ENCODE assay signal across 9 cellular contexts in genomic region chr7:38310601-38311057, GRCh38.
DNase-seq lines count a peak whose midpoint lies in the region; ATAC-seq, FAIRE-seq and TF ChIP-seq lines count a peak whose summit lies in the region.
"Had no signal": no experiment of that assay in that cellular context is flagged by ENCODE, and none has a peak within 500 bp of the region (broad histone marks: within the 10 kb centered on the region; RNA-seq: fewer than 3 reads in every experiment).

No MANE protein-coding gene starts in this region.

- BruUV-seq in MCF 10A (replicated peaks; lab: Mats Ljungman, UMichigan) (no TSS peak), mammary epithelial cell (replicated peaks; lab: Mats Ljungman, UMichigan) (no TSS peak)

- 92% methylated on average over 5 of the region's 5 CpGs for WGBS in mammary epithelial cell (ENCODE audit: low coverage, missing lambda C conversion rate)
- WGBS in adrenal gland, 4 donors, result 47 to 61% (median 55%) methylated on average over 5 of the region's 5 CpGs

- TF ChIP-seq POLR2A in adrenal gland (IDR thresholded peaks at IDR 0.05) (no peak), vagina (IDR thresholded peaks at IDR 0.05) (no peak)

- no peaks in the 10 kb centered on the region for H3K9me3 Mint-ChIP-seq in MCF 10A (ENCODE audit: unreplicated experiment)

- no peaks in the 10 kb centered on the region for H3K4me1 ChIP-seq in mammary epithelial cell (ENCODE audit: insufficient read depth, low read length)
- H3K4me1 ChIP-seq in adrenal gland (replicated peaks in 1 of 2), result peaks cover 0 to 4% of the 10 kb centered on the region in 2 donors
- H3K4me1 ChIP-seq in lower lobe of right lung, result peaks cover 14% of the 10 kb centered on the region
- H3K4me1 ChIP-seq in vagina, result peaks cover 29% of the 10 kb centered on the region

- H3K9me3 ChIP-seq in mammary epithelial cell (replicated peaks; ENCODE audit: insufficient read depth, low read length) (no peaks in the 10 kb centered on the region), adrenal gland (replicated peaks in 1 of 3) (no peaks in the 10 kb centered on the region), lower lobe of right lung (no peaks in the 10 kb centered on the region), vagina (no peaks in the 10 kb centered on the region)

- dilution Hi-C loops in mammary epithelial cell (cut with HindIII; ENCODE audit: low sequenced_read_pairs), result no loop called here

- no peaks in the 10 kb centered on the region for H3K79me2 ChIP-seq in mammary epithelial cell (ENCODE audit: insufficient read depth, low read length)

- H3K4me1 Mint-ChIP-seq in MCF 10A (ENCODE audit: insufficient read depth, unreplicated experiment), result no peaks in the 10 kb centered on the region

- H3K4me3 Mint-ChIP-seq in MCF 10A (ENCODE audit: unreplicated experiment), result no peak overlapping the region

- H3K27me3 ChIP-seq in mammary epithelial cell (ENCODE audit: insufficient read depth, low read length) (peaks cover 2% of the 10 kb centered on the region), adrenal gland (no peaks in the 10 kb centered on the region), lower lobe of right lung (ENCODE audit: low read depth) (no peaks in the 10 kb centered on the region), vagina (no peaks in the 10 kb centered on the region)

- DNase-seq in MCF 10A (ENCODE audit: unreplicated experiment), result peak; percentile 19
- no peak for DNase-seq in mammary epithelial cell
- peak; percentile 34 to 72 (median 55) for DNase-seq in adrenal gland
- peak; percentile 74 for DNase-seq in lower lobe of right lung
- DNase-seq in vagina (ENCODE audit: extremely low spot score in 2 of 2), result no peak
- DNase-seq in NAMALWA (ENCODE audit: low spot score), result no peak
- no peak for DNase-seq in NCI-H187 treated with DMSO at 0.1 percent for 48 hours (lab: John Stamatoyannopoulos, UW)
- no peak for DNase-seq in RCC 7860 (ENCODE audit: low spot score)
- DNase-seq: activated CD4-positive, alpha-beta T cell treated with anti-CD3 and anti-CD28 coated beads, Interleukin-2, amount 50 U/mL, for 4 hours had no signal

- POLR2A ChIA-PET in MCF 10A (lab: Yijun Ruan, JAX), result interaction anchor here (0.7 kb wide), 1 partner anchor 199 kb away, joined by 3 read pairs; no protein-coding TSS in a partner anchor

- H2AFZ ChIP-seq in mammary epithelial cell (ENCODE audit: low read depth, low read length), result no peak overlapping the region

- no peak for TF ChIP-seq CTCF in MCF 10A (IDR thresholded peaks at IDR 0.05; ENCODE audit: unreplicated experiment)
- no peak for TF ChIP-seq CTCF in mammary epithelial cell (conservative IDR thresholded peaks at IDR 0.05 in 1 of 2, IDR thresholded peaks at IDR 0.05 in 1 of 2; ENCODE audit: extremely low read depth in 1 of 2, insufficient read depth in 1 of 2, low read depth in 1 of 2, low read length in 2 of 2)
- no peak for TF ChIP-seq CTCF in adrenal gland (IDR thresholded peaks at IDR 0.05)
- no peak for TF ChIP-seq CTCF in lower lobe of right lung (IDR thresholded peaks at IDR 0.05)
- TF ChIP-seq CTCF in vagina (IDR thresholded peaks at IDR 0.05), result no peak

- intact Hi-C loops in MCF 10A (cut with micrococcal nuclease), result no loop called here
- intact Hi-C loops in mammary epithelial cell (cut with micrococcal nuclease), result no loop called here
- intact Hi-C loops in adrenal gland (cut with DNase I), result no loop called here
- intact Hi-C loops in lower lobe of right lung (cut with DNase I), result no loop called here
- intact Hi-C loops in vagina (cut with DNase I), result no loop called here

- H3K4me2 ChIP-seq in mammary epithelial cell (ENCODE audit: insufficient read depth, low read depth, low read length), result no peak overlapping the region

- H4K20me1 ChIP-seq in mammary epithelial cell (ENCODE audit: insufficient read depth, low read length), result no peaks in the 10 kb centered on the region

- peak; percentile 34 to 43 for ATAC-seq in lower lobe of right lung

- FAIRE-seq in RCC 7860 (lab: Jason Lieb, UNC), result no peak

- H3K27me3 Mint-ChIP-seq in MCF 10A (ENCODE audit: insufficient read depth, unreplicated experiment), result peaks cover 28% of the 10 kb centered on the region

- H3K36me3 ChIP-seq in mammary epithelial cell (ENCODE audit: insufficient read depth, low read length) (no peaks in the 10 kb centered on the region), adrenal gland (replicated peaks in 1 of 2) (no peaks in the 10 kb centered on the region), lower lobe of right lung (no peaks in the 10 kb centered on the region), vagina (no peaks in the 10 kb centered on the region)

- H3K36me3 Mint-ChIP-seq in MCF 10A (ENCODE audit: insufficient read depth, unreplicated experiment), result no peaks in the 10 kb centered on the region

- no peak overlapping the region for H3K27ac ChIP-seq in mammary epithelial cell (ENCODE audit: insufficient read depth, low read depth, low read length)
- H3K27ac ChIP-seq in adrenal gland, result no peak overlapping the region
- peak overlapping the region; percentile 72 for H3K27ac ChIP-seq in lower lobe of right lung
- peak overlapping the region; percentile 70 for H3K27ac ChIP-seq in vagina

- CTCF ChIA-PET in MCF 10A (lab: Yijun Ruan, JAX) (interaction anchor here (0.7 kb wide), 1 partner anchor 94 kb away, joined by 6 read pairs; no protein-coding TSS in a partner anchor), mammary epithelial cell (lab: Charles Lee; ENCODE audit: low non-redundant PET) (no interaction called here)

- in situ Hi-C loops in mammary epithelial cell (cut with MboI; ENCODE audit: low sequenced_read_pairs in 2 of 2), result loop anchor here in 1 of 2 donors (25.0 kb wide), 1 partner anchor 198 kb away; no protein-coding TSS in a partner anchor

- H3K27ac Mint-ChIP-seq in MCF 10A (ENCODE audit: low read depth, unreplicated experiment), result no peak overlapping the region

- H3K9ac ChIP-seq in mammary epithelial cell (ENCODE audit: insufficient read depth, low read length), result no peak overlapping the region

- H3K4me3 ChIP-seq in mammary epithelial cell (replicated peaks in 1 of 3; ENCODE audit: insufficient read depth in 1 of 3, low read depth in 2 of 3, low read length in 3 of 3) (no peak overlapping the region), adrenal gland (peak overlapping the region in 1 of 4 donors; percentile 59), lower lobe of right lung (peak overlapping the region; percentile 53), vagina (peak overlapping the region in 1 of 2 donors; percentile 44)

Comparison
In these comparisons a context has a peak if more than half of its experiments do, and no peak if none do; other contexts are left out.
1. DNase-seq: peak in MCF 10A (single experiment), adrenal gland (7 of 7) and lower lobe of right lung (single experiment); none in mammary epithelial cell (single experiment), vagina (0 of 2), NAMALWA (single experiment), NCI-H187 treated with DMSO at 0.1 percent for 48 hours (single experiment) and RCC 7860 (single experiment).
2. H3K27ac ChIP-seq: peak in lower lobe of right lung (single experiment) and vagina (single experiment); none in mammary epithelial cell (single experiment) and adrenal gland (0 of 5).